ENCODE assay signal across 1 cellular context in the genomic region with DNA sequence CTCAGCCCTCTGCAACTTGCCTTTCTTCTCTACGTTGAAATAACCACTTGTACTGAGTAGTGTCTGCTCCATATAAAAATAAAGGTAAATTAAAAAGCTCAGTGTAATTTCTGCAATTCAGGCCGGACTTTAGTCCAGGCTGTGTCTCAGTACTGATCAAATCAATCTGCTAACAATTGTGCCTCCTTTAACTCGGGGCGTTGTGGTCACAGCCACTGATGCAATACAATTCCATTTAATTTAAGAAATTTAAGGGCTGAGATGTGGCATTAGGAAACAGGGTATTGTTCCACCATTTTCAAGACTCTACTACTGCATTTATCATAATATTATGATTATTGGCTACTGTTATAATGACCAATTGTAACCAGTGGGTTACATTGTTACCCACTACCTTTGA.
TF ChIP-seq lines count a peak whose summit lies in the region.

No MANE protein-coding gene starts in this region.

TF ChIP-seq in IMR-90, 13 proteins besides CTCF, POLR2A, EP300 and RAD21 (continued from another document):
- TF ChIP-seq MXI1 (IDR thresholded peaks at IDR 0.05; ENCODE audit: borderline replicate concordance, low read depth, low read length) (no peak), FOS (IDR thresholded peaks at IDR 0.05; ENCODE audit: low read depth, low read length) (no peak), CEBPB (IDR thresholded peaks at IDR 0.05; ENCODE audit: low read depth, low read length) (no peak), RFX5 (IDR thresholded peaks at IDR 0.05; ENCODE audit: low read depth, low read length) (no peak), CHD1 (IDR thresholded peaks at IDR 0.05; ENCODE audit: low read depth, low read length) (no peak), BHLHE40 (IDR thresholded peaks at IDR 0.05; ENCODE audit: low read depth, low read length) (no peak), SMC3 (IDR thresholded peaks at IDR 0.05; ENCODE audit: low read depth, low read length) (no peak), NFE2L2 (IDR thresholded peaks at IDR 0.05; ENCODE audit: low read depth, low read length) (no peak), MAZ (IDR thresholded peaks at IDR 0.05; ENCODE audit: borderline replicate concordance, low read depth, low read length) (no peak), RCOR1 (IDR thresholded peaks at IDR 0.05; ENCODE audit: insufficient replicate concordance, low read length) (no peak), MAFK (IDR thresholded peaks at IDR 0.05; ENCODE audit: low read depth, low read length) (no peak)
- TF ChIP-seq, protein P1, sequence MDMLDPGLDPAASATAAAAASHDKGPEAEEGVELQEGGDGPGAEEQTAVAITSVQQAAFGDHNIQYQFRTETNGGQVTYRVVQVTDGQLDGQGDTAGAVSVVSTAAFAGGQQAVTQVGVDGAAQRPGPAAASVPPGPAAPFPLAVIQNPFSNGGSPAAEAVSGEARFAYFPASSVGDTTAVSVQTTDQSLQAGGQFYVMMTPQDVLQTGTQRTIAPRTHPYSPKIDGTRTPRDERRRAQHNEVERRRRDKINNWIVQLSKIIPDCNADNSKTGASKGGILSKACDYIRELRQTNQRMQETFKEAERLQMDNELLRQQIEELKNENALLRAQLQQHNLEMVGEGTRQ (IDR thresholded peaks at IDR 0.05; ENCODE audit: low read depth, low read length), result no peak
